In the genomic region with DNA sequence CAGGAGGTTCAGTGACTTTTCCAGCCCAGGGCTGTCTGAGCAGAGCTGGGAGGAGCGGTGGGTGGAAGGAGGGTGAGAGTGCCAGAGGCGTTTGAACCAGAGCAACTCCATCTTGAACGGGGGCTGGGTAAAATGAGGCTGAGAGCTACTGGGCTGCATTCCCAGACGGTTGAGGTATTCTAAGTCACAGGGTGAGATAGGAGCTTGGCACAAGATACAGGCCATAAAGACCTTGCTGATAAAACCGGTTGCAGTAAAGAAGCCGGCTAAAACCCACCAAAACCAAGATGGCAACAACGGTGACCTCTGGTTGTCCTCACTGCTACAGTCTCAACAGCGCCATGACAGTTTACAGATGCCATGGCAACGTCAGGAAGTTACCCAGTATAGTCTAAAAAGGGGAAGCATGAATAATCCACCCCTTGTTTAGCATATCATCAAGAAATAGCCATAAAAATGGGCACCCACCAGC, we compare ENCODE assay signal across 20 cellular contexts.
DNase-seq lines count a peak whose midpoint lies in the region; ATAC-seq and TF ChIP-seq lines count a peak whose summit lies in the region.
"Had no signal": no experiment of that assay in that cellular context is flagged by ENCODE, and none has a peak within 500 bp of the region (broad histone marks: within the 10 kb centered on the region; RNA-seq: fewer than 3 reads in every experiment).

No MANE protein-coding gene starts in this region.

- no peaks in the 10 kb centered on the region for H3K4me1 Mint-ChIP-seq in activated CD4-positive, alpha-beta T cell treated with anti-CD3 and anti-CD28 coated beads for 36 hours

- intact Hi-C loops in left ventricle myocardium superior (cut with micrococcal nuclease): no loop called here
- intact Hi-C loops in activated CD4-positive, alpha-beta T cell treated with anti-CD3 and anti-CD28 coated beads for 36 hours (cut with DNase I, micrococcal nuclease): no loop called here

- TF ChIP-seq CTCF in right atrium auricular region (IDR thresholded peaks at IDR 0.05): no peak
- TF ChIP-seq CTCF in fibroblast of the aortic adventitia (IDR thresholded peaks at IDR 0.05; ENCODE audit: insufficient read depth, low read length): no peak

- peaks cover 8% of the 10 kb centered on the region for H3K27me3 Mint-ChIP-seq in activated CD4-positive, alpha-beta T cell treated with anti-CD3 and anti-CD28 coated beads for 36 hours

- H3K9me3 Mint-ChIP-seq in activated CD4-positive, alpha-beta T cell treated with anti-CD3 and anti-CD28 coated beads for 36 hours (ENCODE audit: low read depth): no peaks in the 10 kb centered on the region
- H3K9me3 Mint-ChIP-seq: activated CD4-positive, alpha-beta memory T cell treated with anti-CD3 and anti-CD28 coated beads for 36 hours; activated T-cell treated with anti-CD3 and anti-CD28 coated beads, Interleukin-2, amount 50 U/mL, for 4 hours; CD8-positive, alpha-beta T cell had no signal

- H3K27me3 ChIP-seq in right atrium auricular region: no peaks in the 10 kb centered on the region
- H3K27me3 ChIP-seq: body of pancreas, colonic mucosa, transverse colon had no signal

- CTCF ChIA-PET in activated CD4-positive, alpha-beta T cell treated with anti-CD3 and anti-CD28 coated beads for 36 hours (lab: Charles Lee): no interaction called here

- DNase-seq in right atrium auricular region (ENCODE audit: low spot score): no peak
- DNase-seq in left ventricle myocardium superior: no peak
- peak; percentile 48 for DNase-seq in OCI-M1 (lab: John Stamatoyannopoulos, UW)
- peak; percentile 10 for DNase-seq in fibroblast of the aortic adventitia (ENCODE audit: low read depth)
- DNase-seq in stimulated activated CD4-positive, alpha-beta T cell treated with anti-CD3 and anti-CD28 coated beads, Interleukin-4, amount 100 ng/mL, for 1 hour: no peak
- no peak for DNase-seq in activated CD4-positive, alpha-beta T cell treated with anti-CD3 and anti-CD28 coated beads for 36 hours
- DNase-seq: activated CD4-positive, alpha-beta memory T cell treated with anti-CD3 and anti-CD28 coated beads for 36 hours; activated T-cell treated with anti-CD3 and anti-CD28 coated beads, Interleukin-2, amount 50 U/mL, for 4 hours; body of pancreas; CD8-positive, alpha-beta T cell; colonic mucosa; foreskin fibroblast; NCI-H1105 treated with DMSO at 0.1 percent for 48 hours; NCI-H748 treated with DMSO at 0.1 percent for 48 hours; retina; stimulated activated naive CD4-positive, alpha-beta T cell treated with Interleukin-2 at 50 U/mL for 16 hours; transverse colon had no signal

- H3K4me3 ChIP-seq in right atrium auricular region (no peak overlapping the region), fibroblast of the aortic adventitia (ENCODE audit: low read depth, low read length) (no peak overlapping the region)
- H3K4me3 ChIP-seq: body of pancreas, colonic mucosa, transverse colon had no signal

- H3K36me3 Mint-ChIP-seq in activated CD4-positive, alpha-beta T cell treated with anti-CD3 and anti-CD28 coated beads for 36 hours (ENCODE audit: low read depth): no peaks in the 10 kb centered on the region
- H3K36me3 Mint-ChIP-seq: activated CD4-positive, alpha-beta memory T cell treated with anti-CD3 and anti-CD28 coated beads for 36 hours; activated naive CD8-positive, alpha-beta T cell; CD8-positive, alpha-beta T cell had no signal

- ATAC-seq in left ventricle myocardium superior: no peak
- ATAC-seq in HG02798 (IDR thresholded peaks at IDR 0.05; ENCODE audit: poor library complexity, unreplicated experiment): no peak
- no peak for ATAC-seq in activated CD4-positive, alpha-beta T cell treated with anti-CD3 and anti-CD28 coated beads for 36 hours
- ATAC-seq in HG02763 (IDR thresholded peaks at IDR 0.05; ENCODE audit: unreplicated experiment): no peak
- ATAC-seq: activated T-cell treated with anti-CD3 and anti-CD28 coated beads, Interleukin-2, amount 50 U/mL, for 4 hours; body of pancreas; CD8-positive, alpha-beta T cell had no signal

- no peaks in the 10 kb centered on the region for H3K36me3 ChIP-seq in right atrium auricular region
- H3K36me3 ChIP-seq: colonic mucosa, transverse colon had no signal

- peak overlapping the region; percentile 2 to 13 for H3K27ac ChIP-seq in right atrium auricular region
- H3K27ac ChIP-seq: body of pancreas, colonic mucosa had no signal

- no peak overlapping the region for H3K27ac Mint-ChIP-seq in activated CD4-positive, alpha-beta T cell treated with anti-CD3 and anti-CD28 coated beads for 36 hours
- H3K27ac Mint-ChIP-seq: activated CD4-positive, alpha-beta memory T cell treated with anti-CD3 and anti-CD28 coated beads for 36 hours; activated naive CD8-positive, alpha-beta T cell; CD8-positive, alpha-beta T cell had no signal

- no peak overlapping the region for H3K4me3 Mint-ChIP-seq in activated CD4-positive, alpha-beta T cell treated with anti-CD3 and anti-CD28 coated beads for 36 hours
- H3K4me3 Mint-ChIP-seq: activated CD4-positive, alpha-beta memory T cell treated with anti-CD3 and anti-CD28 coated beads for 36 hours; activated naive CD8-positive, alpha-beta T cell; activated T-cell treated with anti-CD3 and anti-CD28 coated beads, Interleukin-2, amount 50 U/mL, for 4 hours; CD8-positive, alpha-beta T cell had no signal

- peaks cover 0 to 58% of the 10 kb centered on the region in 2 donors for H3K4me1 ChIP-seq in right atrium auricular region

- POLR2A ChIA-PET in activated CD4-positive, alpha-beta T cell treated with anti-CD3 and anti-CD28 coated beads for 36 hours (lab: Charles Lee): no interaction called here

- no peaks in the 10 kb centered on the region for H3K9me3 ChIP-seq in right atrium auricular region
- H3K9me3 ChIP-seq: body of pancreas, colonic mucosa, transverse colon had no signal

Comparison
In these comparisons a context has a peak if more than half of its experiments do, and no peak if none do; other contexts are left out.
1. DNase-seq: peak in OCI-M1 (single experiment) and fibroblast of the aortic adventitia (single experiment); none in right atrium auricular region (single experiment), left ventricle myocardium superior (single experiment), stimulated activated CD4-positive, alpha-beta T cell treated with anti-CD3 and anti-CD28 coated beads, Interleukin-4, amount 100 ng/mL, for 1 hour (single experiment) and activated CD4-positive, alpha-beta T cell treated with anti-CD3 and anti-CD28 coated beads for 36 hours (single experiment).